17 cellular contexts compared by ENCODE assay signal in genomic region chr11:95767498-95767897, GRCh38. TPM values are rescaled to one million over a fixed set of nuclear protein-coding genes. Genes with fewer than 3 reads are reported as not detected.
DNase-seq lines count a peak whose midpoint lies in the region; ATAC-seq, FAIRE-seq and TF ChIP-seq lines count a peak whose summit lies in the region.
"Had no signal": no experiment of that assay in that cellular context is flagged by ENCODE, and none has a peak within 500 bp of the region (broad histone marks: within the 10 kb centered on the region; RNA-seq: fewer than 3 reads in every experiment).

No MANE protein-coding gene starts in this region.

- peak in 1 of 2 experiments; percentile 1 for DNase-seq in A549 (ENCODE audit: low read depth in 1 of 2, low spot score in 1 of 2)
- DNase-seq in GF-D8 (lab: John Stamatoyannopoulos, UW) = peak; percentile 22
- no peak for DNase-seq in RWPE2 (ENCODE audit: low spot score)
- peak; percentile 31 to 53 for DNase-seq in foreskin keratinocyte
- no peak for DNase-seq in frontal cortex (ENCODE audit: low spot score in 2 of 2)
- no peak for DNase-seq in small intestine
- no peak for DNase-seq in DMS153 treated with DMSO at 0.1 percent for 48 hours (lab: John Stamatoyannopoulos, UW; ENCODE audit: unreplicated experiment)
- no peak for DNase-seq in HAP-1 (ENCODE audit: low spot score in 2 of 2)
- DNase-seq: activated CD4-positive, alpha-beta T cell treated with anti-CD3 and anti-CD28 coated beads, Interleukin-2, amount 10 ng/mL, durations not matched to agents 24 days and 14 days; activated T-cell treated with anti-CD3 and anti-CD28 coated beads, Interleukin-2, amount 50 U/mL, for 72 hours; mucosa of descending colon; stimulated activated CD4-positive, alpha-beta T cell treated with anti-CD3 and anti-CD28 coated beads, Interleukin-2, amount 100 ng/mL, for 48 hours; stimulated activated naive CD4-positive, alpha-beta T cell had no signal

- TF ChIP-seq POLR2A in A549 (IDR thresholded peaks at IDR 0.05; ENCODE audit: low read length) = no peak

- no peak for TF ChIP-seq EP300 in A549 (IDR thresholded peaks at IDR 0.05)

- H3K27ac ChIP-seq in A549 (no peak overlapping the region), RWPE2 (ENCODE audit: poor library complexity, severe bottlenecking) (peak overlapping the region; percentile 4), foreskin keratinocyte (no peak overlapping the region), small intestine (ENCODE audit: low read depth in 1 of 2, low read length in 1 of 2) (no peak overlapping the region)
- H3K27ac ChIP-seq: BLaER1, cardiac muscle cell had no signal

- H3K9me3 ChIP-seq in A549 (no peaks in the 10 kb centered on the region), RWPE2 (ENCODE audit: severe bottlenecking) (no peaks in the 10 kb centered on the region), small intestine (ENCODE audit: control insufficient read depth, low read depth) (no peaks in the 10 kb centered on the region), HAP-1 (no peaks in the 10 kb centered on the region)
- H3K9me3 ChIP-seq: BLaER1, mucosa of descending colon had no signal

- no peak for FAIRE-seq in A549 (lab: Jason Lieb, UNC)
- no peak for FAIRE-seq in frontal cortex (lab: Jason Lieb, UNC)
- no peak for FAIRE-seq in small intestine (lab: Jason Lieb, UNC)
- FAIRE-seq: endothelial cell of umbilical vein, G401.6 had no signal

- H3K27me3 ChIP-seq in RWPE2 (ENCODE audit: insufficient read depth, poor library complexity, severe bottlenecking) (no peaks in the 10 kb centered on the region), foreskin keratinocyte (no peaks in the 10 kb centered on the region), small intestine (ENCODE audit: control insufficient read depth in 2 of 2, insufficient read depth in 2 of 2, low read length in 2 of 2) (no peaks in the 10 kb centered on the region), HAP-1 (ENCODE audit: low read depth) (no peaks in the 10 kb centered on the region)
- H3K27me3 ChIP-seq: BLaER1, cardiac muscle cell had no signal

- H3K4me2 ChIP-seq in A549 = no peak overlapping the region
- H3K4me2 ChIP-seq: BLaER1 had no signal

- POLR2A ChIA-PET in A549 (lab: Yijun Ruan, JAX) = interaction anchor here (1.1 kb wide), 1 partner anchor 22 kb away, joined by 3 read pairs; the partner anchor contains the start of gene FAM76B

- no peak for TF ChIP-seq RAD21 in A549 (conservative IDR thresholded peaks at IDR 0.05 in 1 of 2, IDR thresholded peaks at IDR 0.05 in 1 of 2)

- peak in 1 of 2 experiments; percentile 47; a peak in 1 of 6 replicates for ATAC-seq in A549
- ATAC-seq in RWPE2 (ENCODE audit: low read depth) = peak; percentile 87
- no peak for ATAC-seq in foreskin keratinocyte
- ATAC-seq: activated T-cell treated with anti-CD3 and anti-CD28 coated beads, Interleukin-2, amount 50 U/mL, for 72 hours; mucosa of descending colon had no signal

- TF ChIP-seq CTCF in A549 (IDR thresholded peaks at IDR 0.05) (no peak), RWPE2 (IDR thresholded peaks at IDR 0.05; ENCODE audit: poor library complexity, severe bottlenecking) (no peak), foreskin keratinocyte (conservative IDR thresholded peaks at IDR 0.05) (no peak)

- H3K4me1 ChIP-seq in A549 = peaks cover 6% of the 10 kb centered on the region; the same call in 1 of the 3 replicates
- peaks cover 2% of the 10 kb centered on the region for H3K4me1 ChIP-seq in RWPE2 (ENCODE audit: insufficient read depth, poor library complexity, severe bottlenecking)
- no peaks in the 10 kb centered on the region for H3K4me1 ChIP-seq in foreskin keratinocyte
- no peaks in the 10 kb centered on the region for H3K4me1 ChIP-seq in small intestine (ENCODE audit: control insufficient read depth in 2 of 2, insufficient read depth in 1 of 2, low read depth in 1 of 2, low read length in 1 of 2)
- H3K4me1 ChIP-seq in HAP-1 = no peaks in the 10 kb centered on the region

- H3K36me3 ChIP-seq in RWPE2 (ENCODE audit: low read depth) (peaks cover 43% of the 10 kb centered on the region), small intestine (ENCODE audit: control insufficient read depth in 2 of 2, insufficient read depth in 2 of 2, low read length in 2 of 2) (no peaks in the 10 kb centered on the region), HAP-1 (replicated peaks) (peaks cover 18% of the 10 kb centered on the region)

- CTCF ChIA-PET in A549 (lab: Yijun Ruan, JAX) = interaction anchor here (1.3 to 10.7 kb wide), 3 partner anchors 613 to 1144 kb away, joined by 3 to 105 read pairs (median 3); no protein-coding TSS in a partner anchor

- in situ Hi-C loops in HAP-1 (cut with MboI; ENCODE audit: low sequenced_read_pairs) = loop anchor here (10.0 to 25.0 kb wide), 2 partner anchors 623 to 1155 kb away; no protein-coding TSS in a partner anchor

- 57% methylated on average over 1 of the region's 1 CpG for WGBS in A549 (ENCODE audit: missing lambda C conversion rate)
- WGBS in small intestine, 3 donors = 76 to 85% (median 84%) methylated on average over 1 of the region's 1 CpG

- H3K4me3 ChIP-seq in A549 (no peak overlapping the region), RWPE2 (ENCODE audit: severe bottlenecking) (no peak overlapping the region), small intestine (ENCODE audit: low read depth in 1 of 2, low read length in 2 of 2) (no peak overlapping the region), HAP-1 (no peak overlapping the region)
- H3K4me3 ChIP-seq: BLaER1, cardiac muscle cell, mucosa of descending colon had no signal

TF ChIP-seq in A549, 52 proteins besides CTCF, POLR2A, EP300 and RAD21:
- TF ChIP-seq CEBPB (IDR thresholded peaks at IDR 0.05) (peak; percentile 78 to 84), RARB (CRISPR knock-in tag; IDR thresholded peaks at IDR 0.05) (no peak)

RNA-seq across cellular contexts. Expression of gene FAM76B, which starts 22.1 kb away (rescaled TPM):
- polyA plus RNA-seq in A549 (2011; rRNA removed) = 21.4 and 33.3 TPM in 2 replicates
- 4.5 and 5.4 TPM in 2 replicates for polyA plus RNA-seq in A549 (2012; cell fraction: cytosol; rRNA removed)
- 6.6 and 8.1 TPM in 2 replicates for polyA plus RNA-seq in A549 (2012; cell fraction: nucleus; rRNA removed)
- polyA plus RNA-seq in A549 (2017; fragmentation: RNase III; extraction: RNeasy Plus Mini Kit Qiagen cat#74134 plus additional on column Dnase treatment) = 11.4 to 14.3 TPM (median 11.8 TPM) in 3 replicates
- 5.8 and 8.8 TPM in 2 replicates for polyA minus RNA-seq in A549 (2011; rRNA and poly(A)+ RNA removed)
- 10.0 and 11.1 TPM in 2 replicates for total RNA-seq in foreskin keratinocyte
- polyA plus RNA-seq in foreskin keratinocyte = 2.0 and 2.8 TPM in 2 replicates
- total RNA-seq in frontal cortex = 54.6 TPM
- 10 to 100 TPM; 10.3 to 11.0 (median 10.3) TPM for polyA plus RNA-seq in small intestine

RNA-seq across cellular contexts. Expression of gene CEP57, which starts 22.8 kb away (rescaled TPM):
- polyA plus RNA-seq in A549 (2011; rRNA removed) (30.4 and 47.3 TPM in 2 replicates), A549 (2017; fragmentation: RNase III; extraction: RNeasy Plus Mini Kit Qiagen cat#74134 plus additional on column Dnase treatment) (17.2 to 21.3 TPM (median 19.9 TPM) in 3 replicates), foreskin keratinocyte (11.9 and 15.4 TPM in 2 replicates), small intestine (10 to 100 TPM; 27.0 to 41.6 (median 41.6) TPM)
- polyA plus RNA-seq in A549 (2012; cell fraction: cytosol; rRNA removed) = 7.3 and 7.4 TPM in 2 replicates
- polyA plus RNA-seq in A549 (2012; cell fraction: nucleus; rRNA removed) = 6.7 and 10.9 TPM in 2 replicates
- 10.3 and 13.0 TPM in 2 replicates for polyA minus RNA-seq in A549 (2011; rRNA and poly(A)+ RNA removed)
- total RNA-seq in foreskin keratinocyte (34.9 and 37.8 TPM in 2 replicates), frontal cortex (101 TPM)

Comparison
In these comparisons a context has a peak if more than half of its experiments do, and no peak if none do; other contexts are left out.
1. DNase-seq: peak in GF-D8 (single experiment) and foreskin keratinocyte (2 of 2); none in RWPE2 (single experiment), frontal cortex (0 of 2), small intestine (single experiment), DMS153 treated with DMSO at 0.1 percent for 48 hours (single experiment) and HAP-1 (0 of 2).